Comparison of ENCODE assay signal across 1 cellular context in the genomic region with DNA sequence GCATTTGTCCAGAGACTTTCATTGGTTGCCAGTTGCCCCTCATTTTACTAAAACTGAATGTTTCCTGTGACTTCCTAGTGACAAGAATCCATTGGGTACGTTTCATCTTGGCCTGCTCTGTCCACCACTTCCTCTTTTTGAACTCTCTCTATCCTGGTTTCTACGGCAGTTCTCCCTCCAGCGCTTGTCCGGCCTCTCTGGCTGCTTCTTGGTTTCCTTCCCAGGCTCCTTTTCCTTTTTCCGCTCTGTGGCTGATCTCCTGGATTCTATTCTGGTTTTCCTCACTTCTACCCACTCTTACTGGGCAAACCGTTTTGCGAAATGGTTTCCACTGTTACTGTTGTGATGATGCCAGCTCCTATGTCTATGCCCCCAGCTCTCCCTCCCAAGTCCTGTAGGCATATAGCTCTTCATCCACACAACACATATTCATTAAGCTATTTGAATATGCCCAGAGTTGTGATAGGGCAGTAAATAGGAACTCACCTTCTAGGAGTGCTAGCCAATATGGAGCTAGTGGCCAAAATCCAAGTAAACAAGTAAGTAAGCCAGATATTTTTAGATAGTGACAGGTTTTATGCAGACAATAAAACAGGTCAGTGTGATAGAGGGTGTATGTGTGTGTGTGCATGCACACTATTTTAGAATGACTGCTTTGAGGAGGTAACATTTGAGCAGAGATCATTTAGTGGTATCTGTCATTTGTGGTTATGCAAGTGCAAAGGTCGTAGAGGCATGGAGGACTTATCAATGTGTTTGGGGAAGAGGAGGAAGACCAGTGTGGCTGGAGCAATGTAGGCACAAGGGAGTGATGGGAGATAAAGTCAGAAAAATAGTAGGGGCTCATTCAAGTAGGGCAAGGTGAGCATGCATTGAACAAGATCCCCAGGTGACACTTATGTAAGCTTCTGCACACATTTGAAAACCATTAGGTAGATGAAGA.
TF ChIP-seq lines count a peak whose summit lies in the region.

No MANE protein-coding gene starts in this region.

TF ChIP-seq in K562, 482 proteins besides CTCF, POLR2A, EP300 and RAD21:
- no peak for TF ChIP-seq ZNF707 (CRISPR knock-in tag; conservative IDR thresholded peaks at IDR 0.05)
- peak; percentile 82; the same call in 1 of the 2 replicates for TF ChIP-seq ZNF263 (CRISPR knock-in tag; IDR thresholded peaks at IDR 0.05; ENCODE audit: borderline replicate concordance)
- no peak for TF ChIP-seq ZNF23 (CRISPR knock-in tag; IDR thresholded peaks at IDR 0.05)
- TF ChIP-seq ETV6 (IDR thresholded peaks at IDR 0.05; ENCODE audit: borderline replicate concordance in 1 of 2, low read depth in 2 of 2, low read length in 1 of 2): 0 out of 4 replicates have a peak, but pooled peaks of 1 of the 2 experiments have one; percentile 35
- no peak for TF ChIP-seq ETV6 (CRISPR knock-in tag; IDR thresholded peaks at IDR 0.05; ENCODE audit: borderline replicate concordance)
- no peak for TF ChIP-seq BDP1 (IDR thresholded peaks at IDR 0.05; ENCODE audit: insufficient read depth, insufficient read length)
- TF ChIP-seq NR2C2 (CRISPR knock-in tag; IDR thresholded peaks at IDR 0.05): no peak
- 0 out of 2 replicates have a peak, but pooled peaks have one; percentile 33 for TF ChIP-seq NR2C2 (tag; IDR thresholded peaks at IDR 0.05)
- peak; percentile 18 for TF ChIP-seq HDAC3 (IDR thresholded peaks at IDR 0.05; ENCODE audit: borderline replicate concordance, partially characterized antibody)
- TF ChIP-seq MTA1 (IDR thresholded peaks at IDR 0.05; ENCODE audit: borderline replicate concordance): peak; percentile 15; the same call in 1 of the 2 replicates
- TF ChIP-seq SMARCE1 (IDR thresholded peaks at IDR 0.05): peak; percentile 15; the same call in 1 of the 2 replicates
- peak; percentile 26; the same call in 1 of the 2 replicates for TF ChIP-seq SIN3B (IDR thresholded peaks at IDR 0.05; ENCODE audit: low read depth)
- TF ChIP-seq, protein P1, sequence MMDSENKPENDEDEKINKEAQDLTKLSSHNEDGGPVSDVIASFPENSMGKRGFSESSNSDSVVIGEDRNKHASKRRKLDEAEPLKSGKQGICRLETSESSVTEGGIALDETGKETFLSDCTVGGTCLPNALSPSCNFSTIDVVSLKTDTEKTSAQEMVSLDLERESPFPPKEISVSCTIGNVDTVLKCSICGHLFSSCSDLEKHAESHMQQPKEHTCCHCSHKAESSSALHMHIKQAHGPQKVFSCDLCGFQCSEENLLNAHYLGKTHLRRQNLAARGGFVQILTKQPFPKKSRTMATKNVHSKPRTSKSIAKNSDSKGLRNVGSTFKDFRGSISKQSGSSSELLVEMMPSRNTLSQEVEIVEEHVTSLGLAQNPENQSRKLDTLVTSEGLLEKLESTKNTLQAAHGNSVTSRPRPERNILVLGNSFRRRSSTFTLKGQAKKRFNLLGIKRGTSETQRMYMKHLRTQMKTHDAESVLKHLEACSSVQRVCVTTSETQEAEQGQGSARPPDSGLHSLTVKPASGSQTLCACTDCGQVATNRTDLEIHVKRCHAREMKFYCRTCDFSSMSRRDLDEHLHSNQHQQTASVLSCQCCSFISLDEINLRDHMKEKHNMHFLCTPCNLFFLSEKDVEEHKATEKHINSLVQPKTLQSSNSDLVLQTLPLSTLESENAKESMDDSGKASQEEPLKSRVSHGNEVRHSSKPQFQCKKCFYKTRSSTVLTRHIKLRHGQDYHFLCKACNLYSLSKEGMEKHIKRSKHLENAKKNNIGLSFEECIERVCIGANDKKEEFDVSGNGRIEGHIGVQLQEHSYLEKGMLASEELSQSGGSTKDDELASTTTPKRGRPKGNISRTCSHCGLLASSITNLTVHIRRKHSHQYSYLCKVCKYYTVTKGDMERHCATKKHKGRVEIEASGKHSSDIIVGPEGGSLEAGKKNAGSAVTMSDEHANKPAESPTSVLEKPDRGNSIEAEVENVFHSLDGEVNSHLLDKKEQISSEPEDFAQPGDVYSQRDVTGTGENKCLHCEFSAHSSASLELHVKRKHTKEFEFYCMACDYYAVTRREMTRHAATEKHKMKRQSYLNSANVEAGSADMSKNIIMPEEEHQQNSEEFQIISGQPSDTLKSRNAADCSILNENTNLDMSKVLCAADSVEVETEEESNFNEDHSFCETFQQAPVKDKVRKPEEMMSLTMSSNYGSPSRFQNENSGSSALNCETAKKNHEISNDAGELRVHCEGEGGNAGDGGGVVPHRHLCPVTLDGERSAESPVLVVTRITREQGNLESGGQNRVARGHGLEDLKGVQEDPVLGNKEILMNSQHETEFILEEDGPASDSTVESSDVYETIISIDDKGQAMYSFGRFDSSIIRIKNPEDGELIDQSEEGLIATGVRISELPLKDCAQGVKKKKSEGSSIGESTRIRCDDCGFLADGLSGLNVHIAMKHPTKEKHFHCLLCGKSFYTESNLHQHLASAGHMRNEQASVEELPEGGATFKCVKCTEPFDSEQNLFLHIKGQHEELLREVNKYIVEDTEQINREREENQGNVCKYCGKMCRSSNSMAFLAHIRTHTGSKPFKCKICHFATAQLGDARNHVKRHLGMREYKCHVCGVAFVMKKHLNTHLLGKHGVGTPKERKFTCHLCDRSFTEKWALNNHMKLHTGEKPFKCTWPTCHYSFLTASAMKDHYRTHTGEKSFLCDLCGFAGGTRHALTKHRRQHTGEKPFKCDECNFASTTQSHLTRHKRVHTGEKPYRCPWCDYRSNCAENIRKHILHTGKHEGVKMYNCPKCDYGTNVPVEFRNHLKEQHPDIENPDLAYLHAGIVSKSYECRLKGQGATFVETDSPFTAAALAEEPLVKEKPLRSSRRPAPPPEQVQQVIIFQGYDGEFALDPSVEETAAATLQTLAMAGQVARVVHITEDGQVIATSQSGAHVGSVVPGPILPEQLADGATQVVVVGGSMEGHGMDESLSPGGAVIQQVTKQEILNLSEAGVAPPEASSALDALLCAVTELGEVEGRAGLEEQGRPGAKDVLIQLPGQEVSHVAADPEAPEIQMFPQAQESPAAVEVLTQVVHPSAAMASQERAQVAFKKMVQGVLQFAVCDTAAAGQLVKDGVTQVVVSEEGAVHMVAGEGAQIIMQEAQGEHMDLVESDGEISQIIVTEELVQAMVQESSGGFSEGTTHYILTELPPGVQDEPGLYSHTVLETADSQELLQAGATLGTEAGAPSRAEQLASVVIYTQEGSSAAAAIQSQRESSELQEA (IDR thresholded peaks at IDR 0.05; ENCODE audit: low read depth): no peak
- TF ChIP-seq NR2C1 (IDR thresholded peaks at IDR 0.05): 0 out of 2 replicates have a peak, but pooled peaks have one; percentile 31
- TF ChIP-seq NR2C1 (tag; IDR thresholded peaks at IDR 0.05): no peak
- 0 out of 2 replicates have a peak, but pooled peaks have one; percentile 43 for TF ChIP-seq EHMT2 (IDR thresholded peaks at IDR 0.05)
- 0 out of 2 replicates have a peak, but pooled peaks have one; percentile 15 for TF ChIP-seq GABPA (tag; conservative IDR thresholded peaks at IDR 0.05; ENCODE audit: low read depth)
- no peak for TF ChIP-seq ZZZ3 (IDR thresholded peaks at IDR 0.05)
- TF ChIP-seq ELF1 (tag; IDR thresholded peaks at IDR 0.05): peak; percentile 64
- peak; percentile 100 for TF ChIP-seq SPI1 (IDR thresholded peaks at IDR 0.05; ENCODE audit: borderline replicate concordance, low read depth, low read length)
- TF ChIP-seq, protein P2, sequence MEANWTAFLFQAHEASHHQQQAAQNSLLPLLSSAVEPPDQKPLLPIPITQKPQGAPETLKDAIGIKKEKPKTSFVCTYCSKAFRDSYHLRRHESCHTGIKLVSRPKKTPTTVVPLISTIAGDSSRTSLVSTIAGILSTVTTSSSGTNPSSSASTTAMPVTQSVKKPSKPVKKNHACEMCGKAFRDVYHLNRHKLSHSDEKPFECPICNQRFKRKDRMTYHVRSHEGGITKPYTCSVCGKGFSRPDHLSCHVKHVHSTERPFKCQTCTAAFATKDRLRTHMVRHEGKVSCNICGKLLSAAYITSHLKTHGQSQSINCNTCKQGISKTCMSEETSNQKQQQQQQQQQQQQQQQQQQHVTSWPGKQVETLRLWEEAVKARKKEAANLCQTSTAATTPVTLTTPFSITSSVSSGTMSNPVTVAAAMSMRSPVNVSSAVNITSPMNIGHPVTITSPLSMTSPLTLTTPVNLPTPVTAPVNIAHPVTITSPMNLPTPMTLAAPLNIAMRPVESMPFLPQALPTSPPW (CRISPR knock-in tag; IDR thresholded peaks at IDR 0.05): 0 out of 2 replicates have a peak, but pooled peaks have one; percentile 5
- no peak for TF ChIP-seq HDAC1 (IDR thresholded peaks at IDR 0.05)
- no peak for TF ChIP-seq EWSR1 (IDR thresholded peaks at IDR 0.05; ENCODE audit: borderline replicate concordance, low read depth, partially characterized antibody)
